Comparison of ENCODE assay signal across 9 cellular contexts in genomic region chr6:138971601-138972000, GRCh38. TPM values are rescaled to one million over a fixed set of nuclear protein-coding genes. Genes with fewer than 3 reads are reported as not detected.
DNase-seq lines count a peak whose midpoint lies in the region; ATAC-seq and TF ChIP-seq lines count a peak whose summit lies in the region.
"Had no signal": no experiment of that assay in that cellular context is flagged by ENCODE, and none has a peak within 500 bp of the region (broad histone marks: within the 10 kb centered on the region; RNA-seq: fewer than 3 reads in every experiment).

No MANE protein-coding gene starts in this region.

- TF ChIP-seq CTCF in WTC11 (IDR thresholded peaks at IDR 0.05): no peak

- POLR2A ChIA-PET in WTC11 (lab: Charles Lee): no interaction called here

- ATAC-seq in WTC11 (peak; percentile 89), HG03196 (IDR thresholded peaks at IDR 0.05; ENCODE audit: unreplicated experiment) (no peak), GM21717 (IDR thresholded peaks at IDR 0.05; ENCODE audit: unreplicated experiment) (no peak)

- CTCF ChIA-PET in WTC11 (lab: Charles Lee): interaction anchor here (0.6 to 1.9 kb wide), 3 partner anchors 16 to 18 kb away, joined by 3 to 6 read pairs (median 3); no protein-coding TSS in a partner anchor

- DNase-seq in G401 (ENCODE audit: low spot score): peak; percentile 47
- no peak for DNase-seq in WTC11 (ENCODE audit: low spot score)
- DNase-seq in globus pallidus (ENCODE audit: low spot score): peak; percentile 77
- DNase-seq in occipital lobe (lab: John Stamatoyannopoulos, UW): peak; percentile 52
- DNase-seq in NCI-H1694 (lab: John Stamatoyannopoulos, UW): no peak
- DNase-seq in GM03348 (ENCODE audit: low spot score): no peak
- DNase-seq: activated CD4-positive, alpha-beta T cell treated with anti-CD3 and anti-CD28 coated beads, Interleukin-2, amount 50 U/mL, for 1 hour had no signal

- H3K27ac Mint-ChIP-seq in WTC11: peak overlapping the region; percentile 75

- H3K27me3 Mint-ChIP-seq in WTC11 (ENCODE audit: low read depth): no peaks in the 10 kb centered on the region

- H3K4me1 Mint-ChIP-seq in WTC11: peaks cover 76% of the 10 kb centered on the region

- no peaks in the 10 kb centered on the region for H3K9me3 Mint-ChIP-seq in WTC11

- H3K4me3 Mint-ChIP-seq in WTC11: peak overlapping the region; percentile 10; the same call in 1 of the 2 replicates

- in situ Hi-C loops in G401 (cut with HindIII; ENCODE audit: low sequenced_read_pairs): no loop called here

- H3K36me3 Mint-ChIP-seq in WTC11: no peaks in the 10 kb centered on the region

TF ChIP-seq in WTC11, 78 proteins besides CTCF, POLR2A, EP300 and RAD21 (continues in another document):
- TF ChIP-seq ZNF232 (CRISPR knock-in tag; IDR thresholded peaks at IDR 0.05) (no peak), ZNF532 (CRISPR knock-in tag; IDR thresholded peaks at IDR 0.05; ENCODE audit: borderline replicate concordance) (no peak), ZNF423 (CRISPR knock-in tag; IDR thresholded peaks at IDR 0.05) (no peak), ZNF138 (CRISPR knock-in tag; conservative IDR thresholded peaks at IDR 0.05) (no peak), MYBL2 (CRISPR knock-in tag; IDR thresholded peaks at IDR 0.05) (no peak), FOXK1 (CRISPR knock-in tag; IDR thresholded peaks at IDR 0.05) (no peak), ZNF263 (CRISPR knock-in tag; IDR thresholded peaks at IDR 0.05; ENCODE audit: low read depth) (no peak), NR1H2 (CRISPR knock-in tag; IDR thresholded peaks at IDR 0.05) (no peak), NFATC4 (CRISPR knock-in tag; IDR thresholded peaks at IDR 0.05) (no peak)
- TF ChIP-seq, protein P1, sequence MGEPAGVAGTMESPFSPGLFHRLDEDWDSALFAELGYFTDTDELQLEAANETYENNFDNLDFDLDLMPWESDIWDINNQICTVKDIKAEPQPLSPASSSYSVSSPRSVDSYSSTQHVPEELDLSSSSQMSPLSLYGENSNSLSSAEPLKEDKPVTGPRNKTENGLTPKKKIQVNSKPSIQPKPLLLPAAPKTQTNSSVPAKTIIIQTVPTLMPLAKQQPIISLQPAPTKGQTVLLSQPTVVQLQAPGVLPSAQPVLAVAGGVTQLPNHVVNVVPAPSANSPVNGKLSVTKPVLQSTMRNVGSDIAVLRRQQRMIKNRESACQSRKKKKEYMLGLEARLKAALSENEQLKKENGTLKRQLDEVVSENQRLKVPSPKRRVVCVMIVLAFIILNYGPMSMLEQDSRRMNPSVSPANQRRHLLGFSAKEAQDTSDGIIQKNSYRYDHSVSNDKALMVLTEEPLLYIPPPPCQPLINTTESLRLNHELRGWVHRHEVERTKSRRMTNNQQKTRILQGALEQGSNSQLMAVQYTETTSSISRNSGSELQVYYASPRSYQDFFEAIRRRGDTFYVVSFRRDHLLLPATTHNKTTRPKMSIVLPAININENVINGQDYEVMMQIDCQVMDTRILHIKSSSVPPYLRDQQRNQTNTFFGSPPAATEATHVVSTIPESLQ (CRISPR knock-in tag; IDR thresholded peaks at IDR 0.05): no peak
- TF ChIP-seq, protein P2, sequence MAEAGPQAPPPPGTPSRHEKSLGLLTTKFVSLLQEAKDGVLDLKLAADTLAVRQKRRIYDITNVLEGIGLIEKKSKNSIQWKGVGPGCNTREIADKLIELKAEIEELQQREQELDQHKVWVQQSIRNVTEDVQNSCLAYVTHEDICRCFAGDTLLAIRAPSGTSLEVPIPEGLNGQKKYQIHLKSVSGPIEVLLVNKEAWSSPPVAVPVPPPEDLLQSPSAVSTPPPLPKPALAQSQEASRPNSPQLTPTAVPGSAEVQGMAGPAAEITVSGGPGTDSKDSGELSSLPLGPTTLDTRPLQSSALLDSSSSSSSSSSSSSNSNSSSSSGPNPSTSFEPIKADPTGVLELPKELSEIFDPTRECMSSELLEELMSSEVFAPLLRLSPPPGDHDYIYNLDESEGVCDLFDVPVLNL (CRISPR knock-in tag; IDR thresholded peaks at IDR 0.05; ENCODE audit: borderline replicate concordance, low read depth): no peak
- TF ChIP-seq, protein P3, sequence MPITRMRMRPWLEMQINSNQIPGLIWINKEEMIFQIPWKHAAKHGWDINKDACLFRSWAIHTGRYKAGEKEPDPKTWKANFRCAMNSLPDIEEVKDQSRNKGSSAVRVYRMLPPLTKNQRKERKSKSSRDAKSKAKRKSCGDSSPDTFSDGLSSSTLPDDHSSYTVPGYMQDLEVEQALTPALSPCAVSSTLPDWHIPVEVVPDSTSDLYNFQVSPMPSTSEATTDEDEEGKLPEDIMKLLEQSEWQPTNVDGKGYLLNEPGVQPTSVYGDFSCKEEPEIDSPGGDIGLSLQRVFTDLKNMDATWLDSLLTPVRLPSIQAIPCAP (CRISPR knock-in tag; IDR thresholded peaks at IDR 0.05): no peak
- TF ChIP-seq, protein P4, sequence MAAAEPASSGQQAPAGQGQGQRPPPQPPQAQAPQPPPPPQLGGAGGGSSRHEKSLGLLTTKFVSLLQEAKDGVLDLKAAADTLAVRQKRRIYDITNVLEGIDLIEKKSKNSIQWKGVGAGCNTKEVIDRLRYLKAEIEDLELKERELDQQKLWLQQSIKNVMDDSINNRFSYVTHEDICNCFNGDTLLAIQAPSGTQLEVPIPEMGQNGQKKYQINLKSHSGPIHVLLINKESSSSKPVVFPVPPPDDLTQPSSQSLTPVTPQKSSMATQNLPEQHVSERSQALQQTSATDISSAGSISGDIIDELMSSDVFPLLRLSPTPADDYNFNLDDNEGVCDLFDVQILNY (CRISPR knock-in tag; IDR thresholded peaks at IDR 0.05): no peak
- TF ChIP-seq, protein P5, sequence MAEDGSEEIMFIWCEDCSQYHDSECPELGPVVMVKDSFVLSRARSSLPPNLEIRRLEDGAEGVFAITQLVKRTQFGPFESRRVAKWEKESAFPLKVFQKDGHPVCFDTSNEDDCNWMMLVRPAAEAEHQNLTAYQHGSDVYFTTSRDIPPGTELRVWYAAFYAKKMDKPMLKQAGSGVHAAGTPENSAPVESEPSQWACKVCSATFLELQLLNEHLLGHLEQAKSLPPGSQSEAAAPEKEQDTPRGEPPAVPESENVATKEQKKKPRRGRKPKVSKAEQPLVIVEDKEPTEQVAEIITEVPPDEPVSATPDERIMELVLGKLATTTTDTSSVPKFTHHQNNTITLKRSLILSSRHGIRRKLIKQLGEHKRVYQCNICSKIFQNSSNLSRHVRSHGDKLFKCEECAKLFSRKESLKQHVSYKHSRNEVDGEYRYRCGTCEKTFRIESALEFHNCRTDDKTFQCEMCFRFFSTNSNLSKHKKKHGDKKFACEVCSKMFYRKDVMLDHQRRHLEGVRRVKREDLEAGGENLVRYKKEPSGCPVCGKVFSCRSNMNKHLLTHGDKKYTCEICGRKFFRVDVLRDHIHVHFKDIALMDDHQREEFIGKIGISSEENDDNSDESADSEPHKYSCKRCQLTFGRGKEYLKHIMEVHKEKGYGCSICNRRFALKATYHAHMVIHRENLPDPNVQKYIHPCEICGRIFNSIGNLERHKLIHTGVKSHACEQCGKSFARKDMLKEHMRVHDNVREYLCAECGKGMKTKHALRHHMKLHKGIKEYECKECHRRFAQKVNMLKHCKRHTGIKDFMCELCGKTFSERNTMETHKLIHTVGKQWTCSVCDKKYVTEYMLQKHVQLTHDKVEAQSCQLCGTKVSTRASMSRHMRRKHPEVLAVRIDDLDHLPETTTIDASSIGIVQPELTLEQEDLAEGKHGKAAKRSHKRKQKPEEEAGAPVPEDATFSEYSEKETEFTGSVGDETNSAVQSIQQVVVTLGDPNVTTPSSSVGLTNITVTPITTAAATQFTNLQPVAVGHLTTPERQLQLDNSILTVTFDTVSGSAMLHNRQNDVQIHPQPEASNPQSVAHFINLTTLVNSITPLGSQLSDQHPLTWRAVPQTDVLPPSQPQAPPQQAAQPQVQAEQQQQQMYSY (CRISPR knock-in tag; IDR thresholded peaks at IDR 0.05): no peak

RNA-seq across cellular contexts. Expression of gene REPS1, which starts 16.5 kb away (rescaled TPM):
- 38.8 and 46.0 TPM in 2 replicates for total RNA-seq in G401 (2014; rRNA removed; shearing (Covaris generic))
- total RNA-seq in WTC11 (2021) (51.0 to 55.1 TPM (median 54.6 TPM) in 3 replicates), occipital lobe (146 TPM)

RNA-seq across cellular contexts. Expression of gene ABRACL, which starts 56.9 kb away (rescaled TPM):
- total RNA-seq in G401 (2014; rRNA removed; shearing (Covaris generic)): 46.0 and 72.8 TPM in 2 replicates
- total RNA-seq in WTC11 (2021) (111 to 117 TPM (median 116 TPM) in 3 replicates), occipital lobe (57.1 TPM)

Comparison
In these comparisons a context has a peak if more than half of its experiments do, and no peak if none do; other contexts are left out.
1. DNase-seq: peak in G401 (single experiment), globus pallidus (single experiment) and occipital lobe (single experiment); none in WTC11 (single experiment), NCI-H1694 (single experiment) and GM03348 (single experiment).